8 cellular contexts compared by ENCODE assay signal in genomic region chr12:111405149-111405855, GRCh38. TPM values are rescaled to one million over a fixed set of nuclear protein-coding genes. Genes with fewer than 3 reads are reported as not detected.
DNase-seq lines count a peak whose midpoint lies in the region; ATAC-seq and TF ChIP-seq lines count a peak whose summit lies in the region.

No MANE protein-coding gene starts in this region.

- TF ChIP-seq POLR2A in prostate gland (IDR thresholded peaks at IDR 0.05) = no peak

- DNase-seq in NCI-H146 treated with DMSO at 0.1 percent for 48 hours (lab: John Stamatoyannopoulos, UW; ENCODE audit: unreplicated experiment) (peak; percentile 93), T-cell (peak; percentile 94 to 100 (median 98)), amniotic epithelial cell (ENCODE audit: low read depth) (peak; percentile 89), left ventricle myocardium inferior (peak; percentile 94), prostate gland (ENCODE audit: low spot score) (peak; percentile 83)

- intact Hi-C loops in left ventricle myocardium inferior (cut with micrococcal nuclease) = no loop called here
- intact Hi-C loops in prostate gland (cut with DNase I) = loop anchor here (5.0 kb wide), 1 partner anchor 47 kb away; no protein-coding TSS in a partner anchor

- H3K4me3 ChIP-seq in left ventricle myocardium inferior (peak overlapping the region; percentile 96), prostate gland (peak overlapping the region; percentile 84 to 93), urinary bladder (ENCODE audit: low read depth, low read length) (peak overlapping the region; percentile 83)

- H3K36me3 Mint-ChIP-seq in T-cell = no peaks in the 10 kb centered on the region

- peak overlapping the region; percentile 90 to 92 for H3K27ac Mint-ChIP-seq in T-cell

- no peaks in the 10 kb centered on the region for H3K27me3 Mint-ChIP-seq in T-cell

- H3K4me1 Mint-ChIP-seq in T-cell = peaks cover 58 to 63% (median 59%) of the 10 kb centered on the region in 3 donors

- H3K36me3 ChIP-seq in left ventricle myocardium inferior (no peaks in the 10 kb centered on the region), prostate gland (no peaks in the 10 kb centered on the region), urinary bladder (ENCODE audit: insufficient read depth) (no peaks in the 10 kb centered on the region)

- ATAC-seq in GM18498 (IDR thresholded peaks at IDR 0.05; ENCODE audit: unreplicated experiment) (peak; percentile 71), HG02884 (IDR thresholded peaks at IDR 0.05; ENCODE audit: unreplicated experiment) (peak; percentile 47), T-cell (replicated peaks in 1 of 4) (peak; percentile 77 to 83 (median 78))

- peaks cover 79% of the 10 kb centered on the region for H3K4me1 ChIP-seq in left ventricle myocardium inferior
- H3K4me1 ChIP-seq in prostate gland (replicated peaks) = peaks cover 5% of the 10 kb centered on the region
- no peaks in the 10 kb centered on the region for H3K4me1 ChIP-seq in urinary bladder (ENCODE audit: insufficient read depth)

- peak; percentile 68 for TF ChIP-seq CTCF in left ventricle myocardium inferior (IDR thresholded peaks at IDR 0.05; ENCODE audit: borderline replicate concordance)
- peak in 3 of 4 experiments; percentile 26 to 61 (median 61) for TF ChIP-seq CTCF in prostate gland (IDR thresholded peaks at IDR 0.05)

- H3K4me3 Mint-ChIP-seq in T-cell = peak overlapping the region; percentile 81 to 85 (median 85)

- CTCF ChIA-PET in T-cell (lab: Charles Lee) = interaction anchor here (1.1 to 7.5 kb wide), 10 partner anchors 9 to 121 kb away, joined by 3 to 91 read pairs (median 6); no protein-coding TSS in a partner anchor

- no peaks in the 10 kb centered on the region for H3K9me3 Mint-ChIP-seq in T-cell

- H3K27me3 ChIP-seq in left ventricle myocardium inferior (ENCODE audit: low read depth) (no peaks in the 10 kb centered on the region), prostate gland (replicated peaks; ENCODE audit: insufficient read depth) (no peaks in the 10 kb centered on the region)

- no peaks in the 10 kb centered on the region for H3K9me3 ChIP-seq in left ventricle myocardium inferior (replicated peaks)
- no peaks in the 10 kb centered on the region for H3K9me3 ChIP-seq in prostate gland

- POLR2A ChIA-PET in T-cell (lab: Charles Lee) = interaction anchor here (0.6 to 1.9 kb wide), 6 partner anchors 30 to 261 kb away, joined by 3 to 9 read pairs (median 3); no protein-coding TSS in a partner anchor

- 5% methylated on average over 34 of the region's 59 CpGs for WGBS in prostate gland
- WGBS in urinary bladder = under 1% methylated on average over 59 of the region's 59 CpGs

- peak overlapping the region; percentile 97 for H3K27ac ChIP-seq in left ventricle myocardium inferior (replicated peaks)
- peak overlapping the region; percentile 67 to 68 for H3K27ac ChIP-seq in prostate gland
- H3K27ac ChIP-seq in urinary bladder (ENCODE audit: low read depth) = no peak overlapping the region

RNA-seq across cellular contexts. Expression of gene SH2B3, which starts 0.4 kb away (rescaled TPM):
- 10 to 100 TPM; 24.6 to 38.8 (median 28.8) TPM for total RNA-seq in T-cell
- total RNA-seq in left ventricle myocardium inferior = 50.5 TPM
- total RNA-seq in prostate gland = 10 to 100 TPM; 13.3 to 34.8 TPM
- total RNA-seq in urinary bladder = 15.3 TPM
- polyA plus RNA-seq in urinary bladder = 12.8 TPM

RNA-seq across cellular contexts. Expression of gene PHETA1, which starts 36.4 kb away (rescaled TPM):
- 1 to 10 TPM; 1.4 to 6.2 (median 5.4) TPM for total RNA-seq in T-cell
- total RNA-seq in left ventricle myocardium inferior = 29.8 TPM
- total RNA-seq in prostate gland = 10 to 100 TPM; 11.5 to 29.9 TPM
- 2.5 TPM for total RNA-seq in urinary bladder
- polyA plus RNA-seq in urinary bladder = 9.8 TPM
